Comparison of ENCODE assay signal across 8 cellular contexts in genomic region chr1:230867903-230868735, GRCh38. TPM values are rescaled to one million over a fixed set of nuclear protein-coding genes. Genes with fewer than 3 reads are reported as not detected.
DNase-seq lines count a peak whose midpoint lies in the region; ATAC-seq lines count a peak whose summit lies in the region.

C1orf198 (minus strand) TSS chr1:230868521; CDS start chr1:230868512, 9 bp downstream.

- H3K9me3 Mint-ChIP-seq in activated CD4-positive, alpha-beta memory T cell treated with anti-CD3 and anti-CD28 coated beads for 36 hours: no peaks in the 10 kb centered on the region

- POLR2A ChIA-PET in activated CD4-positive, alpha-beta memory T cell treated with anti-CD3 and anti-CD28 coated beads for 36 hours (lab: Charles Lee): no interaction called here

- intact Hi-C loops in activated CD4-positive, alpha-beta memory T cell treated with anti-CD3 and anti-CD28 coated beads for 36 hours (cut with micrococcal nuclease): loop anchor here (2.0 to 5.0 kb wide), 2 partner anchors 109 to 225 kb away; partner anchors contain the start of genes ARV1, COG2 and TTC13

- peak within 1 kb of the TSS; percentile 82 for H3K4me3 Mint-ChIP-seq in activated CD4-positive, alpha-beta memory T cell treated with anti-CD3 and anti-CD28 coated beads for 36 hours

- peaks cover 24% of the 10 kb centered on the region for H3K27me3 Mint-ChIP-seq in activated CD4-positive, alpha-beta memory T cell treated with anti-CD3 and anti-CD28 coated beads for 36 hours

- CTCF ChIA-PET in activated CD4-positive, alpha-beta memory T cell treated with anti-CD3 and anti-CD28 coated beads for 36 hours (lab: Charles Lee): no interaction called here

- H3K4me1 Mint-ChIP-seq in activated CD4-positive, alpha-beta memory T cell treated with anti-CD3 and anti-CD28 coated beads for 36 hours (ENCODE audit: low read depth): peaks cover 26% of the 10 kb centered on the region

- H3K36me3 Mint-ChIP-seq in activated CD4-positive, alpha-beta memory T cell treated with anti-CD3 and anti-CD28 coated beads for 36 hours: no peaks in the 10 kb centered on the region

- ATAC-seq in HG02870 (IDR thresholded peaks at IDR 0.05; ENCODE audit: unreplicated experiment): peak; percentile 73

- no peak within 1 kb of the TSS for H3K27ac Mint-ChIP-seq in activated CD4-positive, alpha-beta memory T cell treated with anti-CD3 and anti-CD28 coated beads for 36 hours

- peak; percentile 53 to 55 for DNase-seq in NCI-H524 (lab: John Stamatoyannopoulos, UW)
- no peak for DNase-seq in NCI-H524 treated with DMSO at 0.1 percent for 48 hours (lab: John Stamatoyannopoulos, UW)
- DNase-seq in NCI-H2171 treated with DMSO at 0.1 percent for 48 hours (lab: John Stamatoyannopoulos, UW): peak; percentile 52
- DNase-seq in activated CD4-positive, alpha-beta memory T cell treated with anti-CD3 and anti-CD28 coated beads for 36 hours: peak; percentile 83
- DNase-seq in ecto neural progenitor cell (ENCODE audit: low spot score): peak; percentile 96
- peak; percentile 65 for DNase-seq in medulla oblongata (ENCODE audit: extremely low spot score)
- peak; percentile 50 for DNase-seq in stimulated activated CD8-positive, alpha-beta memory T cell treated with anti-CD3 and anti-CD28 coated beads, Interleukin-12 subunit alpha, Interleukin-12 subunit beta, amount 100 ng/mL, for 1 hour (ENCODE audit: low read depth)

RNA-seq across cellular contexts. Expression of gene C1orf198, which starts in this region (rescaled TPM):
- total RNA-seq in activated CD4-positive, alpha-beta memory T cell treated with anti-CD3 and anti-CD28 coated beads for 36 hours: 1 to 10 TPM; 6.4 to 7.2 TPM
